ENCODE assay signal across 22 cellular contexts in genomic region chr11:126740857-126741256, GRCh38.
"Had no signal": no experiment of that assay in that cellular context is flagged by ENCODE, and none has a peak within 500 bp of the region (broad histone marks: within the 10 kb centered on the region; RNA-seq: fewer than 3 reads in every experiment).

No MANE protein-coding gene starts in this region.

- H3K4me3 ChIP-seq: esophagus squamous epithelium, gastroesophageal sphincter, spleen, testis, tibial nerve, upper lobe of right lung, vagina had no signal

- H3K27ac ChIP-seq: esophagus squamous epithelium, gastroesophageal sphincter, spleen, testis, tibial nerve, upper lobe of right lung, vagina had no signal

- H3K36me3 Mint-ChIP-seq: naive thymus-derived CD8-positive, alpha-beta T cell; stimulated activated memory B cell treated with anti-CD40 and anti-IgM and Interleukin-4, amounts not matched to agents 10 μg/mL and 1 μg/mL and 100 μg/mL, for 72 hours had no signal

- H3K27me3 ChIP-seq: esophagus squamous epithelium, spleen, testis, tibial nerve, upper lobe of right lung, vagina had no signal

- H3K4me3 Mint-ChIP-seq: naive thymus-derived CD8-positive, alpha-beta T cell; neural crest cell; stimulated activated memory B cell treated with anti-CD40 and anti-IgM and Interleukin-4, amounts not matched to agents 10 μg/mL and 1 μg/mL and 100 μg/mL, for 72 hours; stimulated activated naive CD8-positive, alpha-beta T cell treated with anti-CD3 and anti-CD28 coated beads, Interleukin-15, Interleukin-2, amounts not matched to agents 100 ng/mL and 50 ng/mL, for 24 hours had no signal

- H3K36me3 ChIP-seq: esophagus squamous epithelium, gastroesophageal sphincter, spleen, tibial nerve, upper lobe of right lung, vagina had no signal

- DNase-seq: dermis blood vessel endothelial cell; esophagus squamous epithelium; foreskin fibroblast; glutamatergic neuron; islet precursor cell; mammary epithelial cell; naive thymus-derived CD8-positive, alpha-beta T cell; posterior cingulate gyrus; spleen; stimulated activated CD4-positive, alpha-beta T cell treated with anti-CD3 and anti-CD28 coated beads, Interleukin-15, amount 100 ng/mL, for 24 hours; stimulated activated CD4-positive, alpha-beta T cell treated with anti-CD3 and anti-CD28 coated beads, Interleukin-1b, Interleukin-23, amount 100 ng/mL, for 48 hours; stimulated activated CD4-positive, alpha-beta T cell treated with anti-CD3 and anti-CD28 coated beads, Interleukin-4, amount 100 ng/mL, for 24 hours; testis; upper lobe of right lung had no signal

- H3K9me3 ChIP-seq: esophagus squamous epithelium, gastroesophageal sphincter, spleen, testis, tibial nerve, upper lobe of right lung, vagina had no signal

- H3K4me1 Mint-ChIP-seq: stimulated activated memory B cell treated with anti-CD40 and anti-IgM and Interleukin-4, amounts not matched to agents 10 μg/mL and 1 μg/mL and 100 μg/mL, for 72 hours had no signal

- H3K27ac Mint-ChIP-seq: naive thymus-derived CD8-positive, alpha-beta T cell; stimulated activated memory B cell treated with anti-CD40 and anti-IgM and Interleukin-4, amounts not matched to agents 10 μg/mL and 1 μg/mL and 100 μg/mL, for 72 hours; stimulated activated naive CD8-positive, alpha-beta T cell treated with anti-CD3 and anti-CD28 coated beads, Interleukin-15, Interleukin-2, amounts not matched to agents 100 ng/mL and 50 ng/mL, for 24 hours had no signal

- H3K4me1 ChIP-seq: esophagus squamous epithelium, gastroesophageal sphincter, testis, tibial nerve, upper lobe of right lung, vagina had no signal

- H3K9me3 Mint-ChIP-seq: neural crest cell; stimulated activated memory B cell treated with anti-CD40 and anti-IgM and Interleukin-4, amounts not matched to agents 10 μg/mL and 1 μg/mL and 100 μg/mL, for 72 hours; stimulated activated naive CD8-positive, alpha-beta T cell treated with anti-CD3 and anti-CD28 coated beads, Interleukin-15, Interleukin-2, amounts not matched to agents 100 ng/mL and 50 ng/mL, for 24 hours had no signal

- H3K27me3 Mint-ChIP-seq: stimulated activated memory B cell treated with anti-CD40 and anti-IgM and Interleukin-4, amounts not matched to agents 10 μg/mL and 1 μg/mL and 100 μg/mL, for 72 hours had no signal

- ATAC-seq: gastroesophageal sphincter; left lobe of liver; naive thymus-derived CD8-positive, alpha-beta T cell; sciatic nerve; stimulated activated memory B cell treated with anti-CD40 and anti-IgM and Interleukin-4, amounts not matched to agents 10 μg/mL and 1 μg/mL and 100 μg/mL, for 72 hours; upper lobe of right lung had no signal
